Comparison of ENCODE assay signal across 8 cellular contexts in genomic region chr13:41061075-41061913, GRCh38. TPM values are rescaled to one million over a fixed set of nuclear protein-coding genes. Genes with fewer than 3 reads are reported as not detected.
DNase-seq lines count a peak whose midpoint lies in the region; ATAC-seq and TF ChIP-seq lines count a peak whose summit lies in the region.

WBP4 (plus strand) TSS chr13:41061509; CDS start chr13:41061674, 165 bp downstream.

- H3K79me2 ChIP-seq in hepatocyte, result peaks cover 70% of the 10 kb centered on the region

- peaks cover 30% of the 10 kb centered on the region for H4K20me1 ChIP-seq in hepatocyte (ENCODE audit: insufficient read depth, poor library complexity, severe bottlenecking)

- peak within 1 kb of the TSS; percentile 61 for H2AFZ ChIP-seq in hepatocyte

- H3K27ac ChIP-seq in ascending aorta (peak within 1 kb of the TSS; percentile 97 to 99), hepatocyte (peak within 1 kb of the TSS; percentile 100), aorta (ENCODE audit: low read depth in 1 of 2, low read length in 2 of 2) (peak within 1 kb of the TSS; percentile 94 to 96)

- H3K36me3 Mint-ChIP-seq in T-helper 2 cell treated with Interferon-gamma antibody and Interleukin-4, amounts not matched to agents 5 μg/mL and 100 μg/mL, for 36 hours (ENCODE audit: low read depth), result peaks cover 27% of the 10 kb centered on the region

- DNase-seq in NCI-H187 (lab: John Stamatoyannopoulos, UW), result peak; percentile 75 to 91
- peak; percentile 90 for DNase-seq in T-helper 2 cell treated with Interferon-gamma antibody and Interleukin-4, amounts not matched to agents 5 μg/mL and 100 μg/mL, for 36 hours (ENCODE audit: low spot score)
- peak; percentile 74 to 96 for DNase-seq in ascending aorta (ENCODE audit: low spot score in 2 of 2)
- DNase-seq in hepatocyte (ENCODE audit: low spot score), result peak; percentile 97
- DNase-seq in renal cortical epithelial cell (ENCODE audit: low read depth), result peak; percentile 77
- DNase-seq in aorta, result peak; percentile 96 to 98

- ATAC-seq in GM18502 (IDR thresholded peaks at IDR 0.05; ENCODE audit: poor library complexity, unreplicated experiment) (peak; percentile 75), HG02938 (IDR thresholded peaks at IDR 0.05; ENCODE audit: unreplicated experiment) (peak; percentile 67), aorta (ENCODE audit: low FRiP score) (peak; percentile 94)

- peak within 1 kb of the TSS; percentile 99 for H3K27ac Mint-ChIP-seq in T-helper 2 cell treated with Interferon-gamma antibody and Interleukin-4, amounts not matched to agents 5 μg/mL and 100 μg/mL, for 36 hours

- H3K4me3 ChIP-seq in ascending aorta (peak within 1 kb of the TSS; percentile 81 to 93), hepatocyte (peak within 1 kb of the TSS; percentile 70), aorta (ENCODE audit: low read length in 2 of 2) (peak within 1 kb of the TSS; percentile 36 to 97)

- H3K36me3 ChIP-seq in ascending aorta (peaks cover 8% of the 10 kb centered on the region in 2 donors), hepatocyte (replicated peaks; ENCODE audit: insufficient read depth, low read depth) (no peaks in the 10 kb centered on the region), aorta (ENCODE audit: control insufficient read depth in 1 of 2, insufficient read depth in 2 of 2, low read length in 1 of 2) (no peaks in the 10 kb centered on the region)

- peak within 1 kb of the TSS; percentile 99 for H3K4me3 Mint-ChIP-seq in T-helper 2 cell treated with Interferon-gamma antibody and Interleukin-4, amounts not matched to agents 5 μg/mL and 100 μg/mL, for 36 hours

- H3K9me3 Mint-ChIP-seq in T-helper 2 cell treated with Interferon-gamma antibody and Interleukin-4, amounts not matched to agents 5 μg/mL and 100 μg/mL, for 36 hours, result no peaks in the 10 kb centered on the region

- no peaks in the 10 kb centered on the region for H3K27me3 Mint-ChIP-seq in T-helper 2 cell treated with Interferon-gamma antibody and Interleukin-4, amounts not matched to agents 5 μg/mL and 100 μg/mL, for 36 hours (ENCODE audit: low read depth)

- under 1% methylated on average over 56 of the region's 71 CpGs for WGBS in hepatocyte (ENCODE audit: low lambda C conversion rate, missing lambda C conversion rate)
- 0 to 1% methylated on average over 64 to 71 of the region's 71 CpGs for WGBS in aorta, 2 donors

- H3K9me3 ChIP-seq in ascending aorta (no peaks in the 10 kb centered on the region), hepatocyte (ENCODE audit: low read depth) (no peaks in the 10 kb centered on the region), aorta (ENCODE audit: control insufficient read depth, low read length) (no peaks in the 10 kb centered on the region)

- H3K27me3 ChIP-seq in ascending aorta, result no peaks in the 10 kb centered on the region
- H3K27me3 ChIP-seq in hepatocyte, result no peaks in the 10 kb centered on the region
- no peaks in the 10 kb centered on the region for H3K27me3 ChIP-seq in aorta (ENCODE audit: control insufficient read depth in 1 of 2, insufficient read depth in 2 of 2, low read length in 1 of 2)

- intact Hi-C loops in ascending aorta (cut with DNase I), result loop anchor here (2.0 to 10.0 kb wide), 9 partner anchors 72 to 1211 kb away; partner anchors contain the start of genes AKAP11, DGKH, FOXO1 and KBTBD6
- intact Hi-C loops in aorta (cut with DNase I), result loop anchor here in 1 of 2 donors (5.0 to 10.0 kb wide), 3 partner anchors 71 to 139 kb away; partner anchors contain the start of genes KBTBD6 and KBTBD7

- H3K4me1 Mint-ChIP-seq in T-helper 2 cell treated with Interferon-gamma antibody and Interleukin-4, amounts not matched to agents 5 μg/mL and 100 μg/mL, for 36 hours (ENCODE audit: low read depth), result peaks cover 41% of the 10 kb centered on the region

- H3K4me1 ChIP-seq in ascending aorta, result peaks cover 25 to 45% of the 10 kb centered on the region in 2 donors
- peaks cover 48% of the 10 kb centered on the region for H3K4me1 ChIP-seq in hepatocyte (ENCODE audit: insufficient read depth)
- peaks cover 1 to 7% of the 10 kb centered on the region in 2 donors for H3K4me1 ChIP-seq in aorta (ENCODE audit: control insufficient read depth in 1 of 2, insufficient read depth in 2 of 2, low read length in 2 of 2)

- no peaks in the 10 kb centered on the region for H3K9me2 ChIP-seq in hepatocyte (replicated peaks; ENCODE audit: insufficient read depth)

- peak within 1 kb of the TSS; percentile 85 for H3K4me2 ChIP-seq in hepatocyte

- TF ChIP-seq CTCF in ascending aorta (IDR thresholded peaks at IDR 0.05), result peak in 2 of 3 experiments; percentile 19 to 25
- peak; percentile 21 for TF ChIP-seq CTCF in hepatocyte (IDR thresholded peaks at IDR 0.05; ENCODE audit: poor library complexity)

RNA-seq across cellular contexts. Expression of gene WBP4, which starts in this region (rescaled TPM):
- total RNA-seq in ascending aorta, result 0.96 TPM
- total RNA-seq in hepatocyte, result 6.1 and 8.4 TPM in 2 replicates
- 8.4 and 11.3 TPM in 2 replicates for polyA plus RNA-seq in hepatocyte
- 16.4 and 17.4 TPM in 2 replicates for total RNA-seq in renal cortical epithelial cell
- total RNA-seq in aorta, result 10 to 100 TPM; 11.2 to 14.3 TPM
- 10 to 100 TPM in 1 of 2 donors, 1 to 10 TPM in 1; 9.9 to 17.9 TPM for polyA plus RNA-seq in aorta

Comparison
In these comparisons a context has a peak if more than half of its experiments do, and no peak if none do; other contexts are left out.
1. Peak in every context shown above with its lines: DNase-seq, ATAC-seq, H3K4me3 ChIP-seq and H3K27ac ChIP-seq.
2. Peak in DNase-seq, H3K4me3 ChIP-seq and H3K27ac ChIP-seq in ascending aorta; RNA of the gene not detected or under 1 TPM.